In the genomic region with DNA sequence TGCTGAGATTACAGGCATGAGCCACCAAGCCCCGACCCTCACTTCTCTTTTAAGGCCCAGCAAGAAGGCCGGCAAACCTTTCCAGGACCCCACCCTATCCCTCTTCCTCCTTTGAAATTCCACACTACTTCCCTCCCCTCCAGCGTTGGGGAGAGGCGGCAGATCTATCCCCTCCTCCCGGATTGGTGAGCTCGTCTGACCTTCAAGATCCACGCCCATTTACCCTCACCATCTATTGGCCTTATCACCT, we compare ENCODE assay signal across 8 cellular contexts. TPM values are rescaled to one million over a fixed set of nuclear protein-coding genes. Genes with fewer than 3 reads are reported as not detected.
DNase-seq lines count a peak whose midpoint lies in the region; ATAC-seq and TF ChIP-seq lines count a peak whose summit lies in the region.

No MANE protein-coding gene starts in this region.

- no peak overlapping the region for H3K27ac ChIP-seq in SJCRH30
- H3K27ac ChIP-seq in esophagus squamous epithelium: peak overlapping the region; percentile 77 to 93 (median 90)
- peak overlapping the region; percentile 51 for H3K27ac ChIP-seq in rectal smooth muscle tissue (ENCODE audit: low read depth, low read length)

- no peak overlapping the region for H3K9ac ChIP-seq in rectal smooth muscle tissue (ENCODE audit: low read length)

- no peaks in the 10 kb centered on the region for H3K27me3 ChIP-seq in SJCRH30
- no peaks in the 10 kb centered on the region for H3K27me3 ChIP-seq in esophagus squamous epithelium
- H3K27me3 ChIP-seq in rectal smooth muscle tissue (ENCODE audit: control insufficient read depth, insufficient read depth, low read length): no peaks in the 10 kb centered on the region

- peak in 3 of 4 donors; percentile 16 to 65 (median 32) for TF ChIP-seq POLR2A in esophagus squamous epithelium (IDR thresholded peaks at IDR 0.05)

- no peak for ATAC-seq in GM21786 (IDR thresholded peaks at IDR 0.05; ENCODE audit: unreplicated experiment)
- ATAC-seq in HG03097 (IDR thresholded peaks at IDR 0.05; ENCODE audit: low FRiP score, unreplicated experiment): no peak

- DNase-seq in SJCRH30 (no peak), esophagus squamous epithelium (lab: John Stamatoyannopoulos, UW) (no peak), NCI-H2107 (lab: John Stamatoyannopoulos, UW) (no peak), SKM-1 treated with dmso at 0.1 percent for 144 hours (lab: John Stamatoyannopoulos, UW; ENCODE audit: unreplicated experiment) (no peak)

- H3K9me3 ChIP-seq in SJCRH30 (replicated peaks) (no peaks in the 10 kb centered on the region), esophagus squamous epithelium (no peaks in the 10 kb centered on the region)

- 0 to 24% methylated on average over 7 of the region's 7 CpGs for WGBS in esophagus squamous epithelium, 2 donors

- H3K4me1 ChIP-seq in SJCRH30 (no peaks in the 10 kb centered on the region), esophagus squamous epithelium (peaks cover 0 to 53% (median 5%) of the 10 kb centered on the region in 3 donors), rectal smooth muscle tissue (ENCODE audit: control insufficient read depth, insufficient read depth, low read length) (no peaks in the 10 kb centered on the region)

- TF ChIP-seq CTCF in esophagus squamous epithelium (IDR thresholded peaks at IDR 0.05): no peak

- H3K36me3 ChIP-seq in SJCRH30 (no peaks in the 10 kb centered on the region), esophagus squamous epithelium (no peaks in the 10 kb centered on the region), rectal smooth muscle tissue (ENCODE audit: control insufficient read depth, insufficient read depth, low read length) (no peaks in the 10 kb centered on the region)

- intact Hi-C loops in esophagus squamous epithelium (cut with DNase I): no loop called here

- H3K4me3 ChIP-seq in GM08714 (ENCODE audit: low read length) (peak overlapping the region; percentile 56; the same call in 1 of the 2 replicates), SJCRH30 (peak overlapping the region; percentile 53), esophagus squamous epithelium (peak overlapping the region; percentile 16 to 60 (median 44)), rectal smooth muscle tissue (ENCODE audit: low read length) (peak overlapping the region; percentile 57)

RNA-seq across cellular contexts. Expression of a gene that starts 4.5 kb away (rescaled TPM):
- total RNA-seq in SJCRH30 (2014; rRNA removed; shearing (Covaris generic)): 3.4 TPM in 2 replicates
- 10 to 100 TPM; 15.7 to 33.8 (median 19.9) TPM for total RNA-seq in esophagus squamous epithelium

RNA-seq across cellular contexts. Expression of a gene that starts 9.3 kb away (rescaled TPM):
- 0.10 and 0.45 TPM in 2 replicates for total RNA-seq in SJCRH30 (2014; rRNA removed; shearing (Covaris generic))
- under 1 TPM; 0.15 to 0.57 (median 0.37) TPM for total RNA-seq in esophagus squamous epithelium

RNA-seq across cellular contexts. Expression of a gene that starts 19.0 kb away (rescaled TPM):
- total RNA-seq in SJCRH30 (2014; rRNA removed; shearing (Covaris generic)): 50.3 and 56.6 TPM in 2 replicates
- 100 to 1,000 TPM; 134 to 187 (median 152) TPM for total RNA-seq in esophagus squamous epithelium

RNA-seq across cellular contexts. Expression of a gene that starts 28.1 kb away (rescaled TPM):
- 0.53 and 1.2 TPM in 2 replicates for total RNA-seq in SJCRH30 (2014; rRNA removed; shearing (Covaris generic))
- total RNA-seq in esophagus squamous epithelium: 10 to 100 TPM in 1 of 4 donors, 1 to 10 TPM in 3; 5.1 to 15.0 (median 8.5) TPM

RNA-seq across cellular contexts. Expression of a gene that starts 42.4 kb away (rescaled TPM):
- not detected in 2 replicates for total RNA-seq in SJCRH30 (2014; rRNA removed; shearing (Covaris generic))
- total RNA-seq in esophagus squamous epithelium: under 1 TPM in 1 of 4 donors, not detected in 3; 0.38 TPM
